ENCODE assay signal across 8 cellular contexts in genomic region chr15:35545316-35545824, GRCh38. TPM values are rescaled to one million over a fixed set of nuclear protein-coding genes. Genes with fewer than 3 reads are reported as not detected.
A peak's percentile ranks its signal among the peaks of the same experiment; 100 is the strongest.
DNase-seq lines count a peak whose midpoint lies in the region; ATAC-seq, FAIRE-seq and TF ChIP-seq lines count a peak whose summit lies in the region.

No MANE protein-coding gene starts in this region.

- H3K27me3 ChIP-seq in ascending aorta, result no peaks in the 10 kb centered on the region
- H3K27me3 ChIP-seq in hepatocyte, result no peaks in the 10 kb centered on the region

- peak overlapping the region; percentile 94 for H2AFZ ChIP-seq in hepatocyte

- DNase-seq in AG04449 (ENCODE audit: low read depth, low spot score) (no peak), GM18507 (ENCODE audit: extremely low spot score, insufficient read length, low read depth) (no peak), NOMO-1 treated with DMSO at 0.1 percent for 48 hours (lab: John Stamatoyannopoulos, UW; ENCODE audit: unreplicated experiment) (peak; percentile 29), ascending aorta (ENCODE audit: low spot score in 2 of 2) (peak in 1 of 2 donors; percentile 78), hepatocyte (ENCODE audit: low spot score) (peak; percentile 57), sciatic nerve (ENCODE audit: low spot score) (peak; percentile 61), kidney tubule cell (ENCODE audit: low spot score) (no peak)

- peaks cover 16% of the 10 kb centered on the region for H3K79me2 ChIP-seq in hepatocyte

- H3K4me1 ChIP-seq in ascending aorta (peaks cover 0 to 13% of the 10 kb centered on the region in 2 donors), hepatocyte (ENCODE audit: insufficient read depth) (no peaks in the 10 kb centered on the region)

- H3K9me3 ChIP-seq in ascending aorta (no peaks in the 10 kb centered on the region), hepatocyte (ENCODE audit: low read depth) (no peaks in the 10 kb centered on the region)

- H4K20me1 ChIP-seq in hepatocyte (ENCODE audit: insufficient read depth, poor library complexity, severe bottlenecking), result no peaks in the 10 kb centered on the region

- ATAC-seq in HG02981 (IDR thresholded peaks at IDR 0.05; ENCODE audit: unreplicated experiment), result peak; percentile 15
- ATAC-seq in sciatic nerve, result peak; percentile 78

- H3K9me2 ChIP-seq in hepatocyte (replicated peaks; ENCODE audit: insufficient read depth), result no peaks in the 10 kb centered on the region

- H3K27ac ChIP-seq in ascending aorta, result peak overlapping the region; percentile 93 to 98
- H3K27ac ChIP-seq in hepatocyte, result peak overlapping the region; percentile 97

- 12% methylated on average over 14 of the region's 15 CpGs for WGBS in hepatocyte (ENCODE audit: low lambda C conversion rate, missing lambda C conversion rate)

- CTCF ChIA-PET in AG04449 (lab: Yijun Ruan, JAX), result no interaction called here

- intact Hi-C loops in ascending aorta (cut with DNase I) (loop anchor here (5.0 kb wide), 1 partner anchor 77 kb away; no protein-coding TSS in a partner anchor), sciatic nerve (cut with DNase I) (no loop called here)

- H3K4me3 ChIP-seq in AG04449 (ENCODE audit: low read depth, low read length), result peak overlapping the region; percentile 85
- peak overlapping the region; percentile 72 to 84 for H3K4me3 ChIP-seq in ascending aorta
- H3K4me3 ChIP-seq in hepatocyte, result peak overlapping the region; percentile 68

- peak; percentile 57 for FAIRE-seq in GM18507 (lab: Jason Lieb, UNC)

- peak overlapping the region; percentile 80 for H3K4me2 ChIP-seq in hepatocyte

- POLR2A ChIA-PET in AG04449 (lab: Yijun Ruan, JAX), result interaction anchor here (0.6 to 0.8 kb wide), 2 partner anchors 193 to 1556 kb away, joined by 3 to 4 read pairs; no protein-coding TSS in a partner anchor

- no peak for TF ChIP-seq CTCF in AG04449 (IDR thresholded peaks at IDR 0.05; ENCODE audit: insufficient read depth, low read length, missing control alignments)
- TF ChIP-seq CTCF in ascending aorta (IDR thresholded peaks at IDR 0.05), result peak in 1 of 3 experiments; percentile 12
- TF ChIP-seq CTCF in hepatocyte (IDR thresholded peaks at IDR 0.05; ENCODE audit: poor library complexity), result no peak

- H3K36me3 ChIP-seq in ascending aorta, result no peaks in the 10 kb centered on the region
- H3K36me3 ChIP-seq in hepatocyte (replicated peaks; ENCODE audit: insufficient read depth, low read depth), result no peaks in the 10 kb centered on the region

RNA-seq across cellular contexts. Expression of gene DPH6, which starts 0.6 kb away (rescaled TPM):
- total RNA-seq in ascending aorta (9.0 TPM), hepatocyte (11.3 and 21.7 TPM in 2 replicates), sciatic nerve (21.0 TPM)
- polyA plus RNA-seq in hepatocyte, result 11.4 and 14.4 TPM in 2 replicates

Comparison
In these comparisons a context has a peak if more than half of its experiments do, and no peak if none do; other contexts are left out.
1. DNase-seq: peak in NOMO-1 treated with DMSO at 0.1 percent for 48 hours (single experiment), hepatocyte (single experiment) and sciatic nerve (single experiment); none in AG04449 (single experiment), GM18507 (single experiment) and kidney tubule cell (single experiment).
2. Peak in every context shown above with its lines, with median percentiles within 50 percentile points of each other: H3K4me3 ChIP-seq.